ENCODE assay signal across 8 cellular contexts in the genomic region with DNA sequence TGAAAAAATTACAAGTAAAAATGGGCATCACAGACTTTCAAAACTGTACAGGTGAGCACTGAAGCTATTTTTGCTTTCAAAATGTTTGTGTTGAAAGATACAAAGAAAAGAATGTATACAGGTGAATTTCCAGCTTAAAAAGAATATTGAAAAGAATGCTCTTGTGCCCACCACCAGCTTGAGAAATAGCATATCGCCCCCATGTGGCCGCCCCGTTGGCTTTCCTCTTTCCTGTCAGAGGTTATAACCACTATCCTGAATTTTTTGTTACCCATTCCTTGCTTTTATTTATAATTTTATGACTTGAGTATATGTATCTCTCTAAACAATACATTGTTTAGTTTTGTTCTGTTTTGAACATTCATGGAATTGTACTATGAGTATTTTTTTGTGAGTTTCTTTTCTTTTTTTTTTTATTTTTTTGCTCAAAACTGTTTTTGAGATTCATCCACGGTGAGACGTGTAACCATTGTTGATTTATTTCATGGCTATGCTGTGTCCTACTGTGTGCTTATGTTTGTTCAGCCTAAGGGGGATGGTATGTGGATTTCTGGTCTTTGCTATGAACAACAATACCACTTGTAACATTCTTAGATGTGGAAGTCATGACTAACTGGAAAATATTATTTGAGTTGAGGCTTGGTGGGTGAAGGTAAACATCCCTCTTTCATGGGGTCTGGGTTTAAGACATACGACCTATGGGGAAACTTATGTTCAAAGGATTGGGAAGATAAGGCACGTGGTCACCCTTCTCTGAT. TPM values are rescaled to one million over a fixed set of nuclear protein-coding genes. Genes with fewer than 3 reads are reported as not detected.
DNase-seq lines count a peak whose midpoint lies in the region; ATAC-seq and TF ChIP-seq lines count a peak whose summit lies in the region.

No MANE protein-coding gene starts in this region.

- H3K4me1 Mint-ChIP-seq in stimulated activated naive CD8-positive, alpha-beta T cell treated with anti-CD3 and anti-CD28 coated beads, Interleukin-15, Interleukin-2, amounts not matched to agents 100 ng/mL and 50 ng/mL, for 24 hours (ENCODE audit: low read depth): peaks cover 11% of the 10 kb centered on the region
- H3K4me1 Mint-ChIP-seq in activated T-helper 17 cell treated with anti-CD3 and anti-CD28 coated beads, Interleukin-2, amount 50 U/mL, for 72 hours: no peaks in the 10 kb centered on the region

- H3K36me3 ChIP-seq in tibial artery: no peaks in the 10 kb centered on the region

- peaks cover 44% of the 10 kb centered on the region for H3K27me3 Mint-ChIP-seq in stimulated activated naive CD8-positive, alpha-beta T cell treated with anti-CD3 and anti-CD28 coated beads, Interleukin-15, Interleukin-2, amounts not matched to agents 100 ng/mL and 50 ng/mL, for 24 hours
- H3K27me3 Mint-ChIP-seq in activated T-helper 17 cell treated with anti-CD3 and anti-CD28 coated beads, Interleukin-2, amount 50 U/mL, for 72 hours: peaks cover 60% of the 10 kb centered on the region

- intact Hi-C loops in tibial artery (cut with DNase I; ENCODE audit: low total_unique reads): no loop called here

- ATAC-seq in activated T-helper 17 cell treated with anti-CD3 and anti-CD28 coated beads, Interleukin-2, amount 50 U/mL, for 72 hours (replicated peaks): no peak

- H3K36me3 Mint-ChIP-seq in stimulated activated naive CD8-positive, alpha-beta T cell treated with anti-CD3 and anti-CD28 coated beads, Interleukin-15, Interleukin-2, amounts not matched to agents 100 ng/mL and 50 ng/mL, for 24 hours (ENCODE audit: low read depth): no peaks in the 10 kb centered on the region
- no peaks in the 10 kb centered on the region for H3K36me3 Mint-ChIP-seq in activated T-helper 17 cell treated with anti-CD3 and anti-CD28 coated beads, Interleukin-2, amount 50 U/mL, for 72 hours (ENCODE audit: low read depth)

- H3K27ac ChIP-seq in tibial artery: no peak overlapping the region

- TF ChIP-seq CTCF in choroid plexus epithelial cell (conservative IDR thresholded peaks at IDR 0.05; ENCODE audit: low read depth, low read length): peak; percentile 84
- TF ChIP-seq CTCF in tibial artery (IDR thresholded peaks at IDR 0.05): no peak

- no peaks in the 10 kb centered on the region for H3K4me1 ChIP-seq in tibial artery

- no peaks in the 10 kb centered on the region for H3K9me3 ChIP-seq in tibial artery

- no peak overlapping the region for H3K4me3 Mint-ChIP-seq in stimulated activated naive CD8-positive, alpha-beta T cell treated with anti-CD3 and anti-CD28 coated beads, Interleukin-15, Interleukin-2, amounts not matched to agents 100 ng/mL and 50 ng/mL, for 24 hours
- H3K4me3 Mint-ChIP-seq in activated T-helper 17 cell treated with anti-CD3 and anti-CD28 coated beads, Interleukin-2, amount 50 U/mL, for 72 hours: no peak overlapping the region

- H3K27me3 ChIP-seq in tibial artery: peaks cover 0 to 7% of the 10 kb centered on the region in 2 donors

- peak overlapping the region; percentile 24 for H3K27ac Mint-ChIP-seq in stimulated activated naive CD8-positive, alpha-beta T cell treated with anti-CD3 and anti-CD28 coated beads, Interleukin-15, Interleukin-2, amounts not matched to agents 100 ng/mL and 50 ng/mL, for 24 hours
- H3K27ac Mint-ChIP-seq in activated T-helper 17 cell treated with anti-CD3 and anti-CD28 coated beads, Interleukin-2, amount 50 U/mL, for 72 hours: no peak overlapping the region

- DNase-seq in stimulated activated CD4-positive, alpha-beta T cell treated with anti-CD3 and anti-CD28 coated beads, Interleukin-15, amount 100 ng/mL, for 24 hours: peak; percentile 50
- no peak for DNase-seq in stimulated activated CD4-positive, alpha-beta T cell treated with anti-CD3 and anti-CD28 coated beads, Interleukin-4, amount 100 ng/mL, for 4 hours
- DNase-seq in NCI-H1694 treated with DMSO at 0.1 percent for 48 hours (lab: John Stamatoyannopoulos, UW) (peak; percentile 52), choroid plexus epithelial cell (ENCODE audit: low read depth) (peak; percentile 57), tibial artery (no peak), epidermal melanocyte (ENCODE audit: insufficient read length, low spot score) (no peak)

- H3K4me3 ChIP-seq in choroid plexus epithelial cell (ENCODE audit: low read depth, low read length): no peak overlapping the region
- H3K4me3 ChIP-seq in tibial artery: no peak overlapping the region

- H3K9me3 Mint-ChIP-seq in stimulated activated naive CD8-positive, alpha-beta T cell treated with anti-CD3 and anti-CD28 coated beads, Interleukin-15, Interleukin-2, amounts not matched to agents 100 ng/mL and 50 ng/mL, for 24 hours: no peaks in the 10 kb centered on the region
- H3K9me3 Mint-ChIP-seq in activated T-helper 17 cell treated with anti-CD3 and anti-CD28 coated beads, Interleukin-2, amount 50 U/mL, for 72 hours: no peaks in the 10 kb centered on the region

RNA-seq across cellular contexts. Expression of gene TRPM8, which starts 11.6 kb away (rescaled TPM):
- under 1 TPM in 1 of 2 donors, not detected in 1; 0.21 TPM for total RNA-seq in activated T-helper 17 cell treated with anti-CD3 and anti-CD28 coated beads, Interleukin-2, amount 50 U/mL, for 72 hours

Comparison
In these comparisons a context has a peak if more than half of its experiments do, and no peak if none do; other contexts are left out.
1. DNase-seq: peak in stimulated activated CD4-positive, alpha-beta T cell treated with anti-CD3 and anti-CD28 coated beads, Interleukin-15, amount 100 ng/mL, for 24 hours (single experiment), NCI-H1694 treated with DMSO at 0.1 percent for 48 hours (single experiment) and choroid plexus epithelial cell (single experiment); none in stimulated activated CD4-positive, alpha-beta T cell treated with anti-CD3 and anti-CD28 coated beads, Interleukin-4, amount 100 ng/mL, for 4 hours (0 of 2), tibial artery (0 of 2) and epidermal melanocyte (single experiment).